Comparison of ENCODE assay signal across 28 cellular contexts in genomic region chr14:30669594-30669993, GRCh38.
"Had no signal": no experiment of that assay in that cellular context is flagged by ENCODE, and none has a peak within 500 bp of the region (broad histone marks: within the 10 kb centered on the region; RNA-seq: fewer than 3 reads in every experiment).

No MANE protein-coding gene starts in this region.

- H3K4me3 Mint-ChIP-seq: activated CD8-positive, alpha-beta T cell treated with anti-CD3 and anti-CD28 coated beads, Interleukin-2, amount 10 ng/mL, durations not matched to agents 7 days and 5 days; activated naive CD4-positive, alpha-beta T cell treated with anti-CD3 and anti-CD28 coated beads, Interleukin-2, amount 10 ng/mL, durations not matched to agents 7 days and 5 days; activated naive CD8-positive, alpha-beta T cell treated with anti-CD3 and anti-CD28 coated beads, Interleukin-2, amount 10 ng/mL, durations not matched to agents 7 days and 5 days; activated T-cell treated with anti-CD3 and anti-CD28 coated beads, Interleukin-2, amount 50 U/mL, for 4 hours; T-helper 1 cell treated with Interleukin-12 subunit alpha and Interleukin-12 subunit beta and Interleukin-4 antibody, amounts not matched to agents 30 μg/mL and 1 μg/mL, for 36 hours; WTC11 had no signal

- H3K9me3 Mint-ChIP-seq: activated T-cell treated with anti-CD3 and anti-CD28 coated beads, Interleukin-2, amount 50 U/mL, for 4 hours had no signal

- H3K27ac Mint-ChIP-seq: activated CD8-positive, alpha-beta T cell treated with anti-CD3 and anti-CD28 coated beads, Interleukin-2, amount 10 ng/mL, durations not matched to agents 7 days and 5 days; activated naive CD4-positive, alpha-beta T cell treated with anti-CD3 and anti-CD28 coated beads, Interleukin-2, amount 10 ng/mL, durations not matched to agents 7 days and 5 days; activated naive CD8-positive, alpha-beta T cell treated with anti-CD3 and anti-CD28 coated beads, Interleukin-2, amount 10 ng/mL, durations not matched to agents 7 days and 5 days; activated T-helper 2 cell treated with anti-CD3 and anti-CD28 coated beads, Interferon-gamma antibody, Interleukin-2, Interleukin-4, amounts not matched to agents 10 μg/mL and 5 μg/mL and 100 μg/mL, durations not matched to agents 14 hours and 24 hours and 36 hours; T-helper 1 cell treated with Interleukin-12 subunit alpha and Interleukin-12 subunit beta and Interleukin-4 antibody, amounts not matched to agents 30 μg/mL and 1 μg/mL, for 36 hours; WTC11 had no signal

- H3K4me1 Mint-ChIP-seq: activated naive CD4-positive, alpha-beta T cell treated with anti-CD3 and anti-CD28 coated beads, Interleukin-2, amount 10 ng/mL, durations not matched to agents 7 days and 5 days; WTC11 had no signal

- H3K27me3 Mint-ChIP-seq: activated naive CD4-positive, alpha-beta T cell treated with anti-CD3 and anti-CD28 coated beads, Interleukin-2, amount 10 ng/mL, durations not matched to agents 7 days and 5 days; activated naive CD8-positive, alpha-beta T cell treated with anti-CD3 and anti-CD28 coated beads, Interleukin-2, amount 10 ng/mL, durations not matched to agents 7 days and 5 days had no signal

- ATAC-seq: activated CD8-positive, alpha-beta T cell treated with anti-CD3 and anti-CD28 coated beads, Interleukin-2, amount 10 ng/mL, durations not matched to agents 7 days and 5 days; activated T-cell treated with anti-CD3 and anti-CD28 coated beads, Interleukin-2, amount 50 U/mL, for 4 hours; body of pancreas; Panc1; SK-N-SH treated with all-trans-retinoic acid at 6 μM for 48 hours; WTC11 had no signal

- DNase-seq: activated CD4-positive, alpha-beta T cell treated with anti-CD3 and anti-CD28 coated beads for 48 hours; activated CD4-positive, alpha-beta T cell treated with anti-CD3 and anti-CD28 coated beads, Interleukin-2, amount 50 U/mL, for 4 hours; activated CD4-positive, CD25-positive, alpha-beta regulatory T cell treated with anti-CD3 and anti-CD28 coated beads, Interleukin-2, amount 50 U/mL, for 72 hours; activated CD8-positive, alpha-beta T cell treated with anti-CD3 and anti-CD28 coated beads, Interleukin-2, amount 10 ng/mL, durations not matched to agents 7 days and 5 days; activated gamma-delta T cell treated with Interleukin-2 at 50 U/mL for 16 hours; activated naive CD4-positive, alpha-beta T cell treated with anti-CD3 and anti-CD28 coated beads, Interleukin-2, amount 10 ng/mL, durations not matched to agents 7 days and 5 days; activated naive CD8-positive, alpha-beta T cell treated with anti-CD3 and anti-CD28 coated beads, Interleukin-2, amount 10 ng/mL, durations not matched to agents 7 days and 5 days; activated T-cell treated with anti-CD3 and anti-CD28 coated beads, Interleukin-2, amount 50 U/mL, for 4 hours; amniotic stem cell; body of pancreas; MG63; MV-4-11; NCI-H1092 treated with DMSO at 0.1 percent for 48 hours; NCI-H1417 treated with DMSO at 0.1 percent for 48 hours; NCI-H1694; NCI-H2029; NCI-H510A treated with DMSO at 0.1 percent for 48 hours; NCI-H69; NK-92 treated with Interleukin-12 subunit alpha and Interleukin-12 subunit beta, amount 100 ng/mL, for 24 hours; OCI-M1; RPMI8226; SHP77; SW 1271 had no signal
